In genomic region chr15:72139667-72140066, GRCh38 we compare ENCODE assay signal across 26 cellular contexts. TPM values are rescaled to one million over a fixed set of nuclear protein-coding genes. Genes with fewer than 3 reads are reported as not detected.
"Had no signal": no experiment of that assay in that cellular context is flagged by ENCODE, and none has a peak within 500 bp of the region (broad histone marks: within the 10 kb centered on the region; RNA-seq: fewer than 3 reads in every experiment).

No MANE protein-coding gene starts in this region.

- H3K4me1 ChIP-seq: tibial artery had no signal

- DNase-seq: colonic mucosa; effector CD8-positive, alpha-beta T cell; endodermal cell; foreskin fibroblast; hypothalamus; immature natural killer cell; mesenchymal stem cell; mucosa of descending colon; naive thymus-derived CD4-positive, alpha-beta T cell; occipital lobe; ovary; posterior cingulate gyrus; retina; spleen; stimulated activated CD4-positive, alpha-beta T cell treated with anti-CD3 and anti-CD28 coated beads, Interleukin-4, amount 100 ng/mL, for 4 hours; stimulated activated naive CD8-positive, alpha-beta T cell treated with anti-CD3 and anti-CD28 coated beads, Interleukin-15, Interleukin-2, amounts not matched to agents 100 U/mL and 50 U/mL, for 24 hours; substantia nigra; testis; tibial artery had no signal

- ATAC-seq: esophagus mucosa; gastroesophageal sphincter; mucosa of descending colon; naive thymus-derived CD4-positive, alpha-beta T cell; sciatic nerve; stimulated activated memory B cell treated with anti-CD40 and anti-IgM and Interleukin-4, amounts not matched to agents 10 μg/mL and 1 μg/mL and 100 μg/mL, for 72 hours; stimulated activated naive CD8-positive, alpha-beta T cell treated with anti-CD3 and anti-CD28 coated beads, Interleukin-15, Interleukin-2, amounts not matched to agents 100 U/mL and 50 U/mL, for 24 hours had no signal

- H3K27ac ChIP-seq: colonic mucosa, epithelial cell of prostate, gastroesophageal sphincter, ovary, skin epidermis, spleen, testis, tibial artery had no signal

- H3K27me3 ChIP-seq: colonic mucosa, gastroesophageal sphincter, ovary, spleen, testis, tibial artery had no signal

- H3K36me3 ChIP-seq: colonic mucosa, ovary, spleen had no signal

- H3K4me3 ChIP-seq: colonic mucosa, gastroesophageal sphincter, mucosa of descending colon, ovary, skin epidermis, spleen, testis, tibial artery had no signal

- H3K9me3 ChIP-seq: colonic mucosa, gastroesophageal sphincter, mucosa of descending colon, ovary, spleen, testis, tibial artery had no signal

RNA-seq across cellular contexts. Expression of gene GRAMD2A, which starts 57.9 kb away (rescaled TPM):
- total RNA-seq: lung microvascular endothelial cell; naive thymus-derived CD4-positive, alpha-beta T cell had no signal
- polyA plus RNA-seq: immature natural killer cell; naive thymus-derived CD4-positive, alpha-beta T cell had no signal
